In the genomic region with DNA sequence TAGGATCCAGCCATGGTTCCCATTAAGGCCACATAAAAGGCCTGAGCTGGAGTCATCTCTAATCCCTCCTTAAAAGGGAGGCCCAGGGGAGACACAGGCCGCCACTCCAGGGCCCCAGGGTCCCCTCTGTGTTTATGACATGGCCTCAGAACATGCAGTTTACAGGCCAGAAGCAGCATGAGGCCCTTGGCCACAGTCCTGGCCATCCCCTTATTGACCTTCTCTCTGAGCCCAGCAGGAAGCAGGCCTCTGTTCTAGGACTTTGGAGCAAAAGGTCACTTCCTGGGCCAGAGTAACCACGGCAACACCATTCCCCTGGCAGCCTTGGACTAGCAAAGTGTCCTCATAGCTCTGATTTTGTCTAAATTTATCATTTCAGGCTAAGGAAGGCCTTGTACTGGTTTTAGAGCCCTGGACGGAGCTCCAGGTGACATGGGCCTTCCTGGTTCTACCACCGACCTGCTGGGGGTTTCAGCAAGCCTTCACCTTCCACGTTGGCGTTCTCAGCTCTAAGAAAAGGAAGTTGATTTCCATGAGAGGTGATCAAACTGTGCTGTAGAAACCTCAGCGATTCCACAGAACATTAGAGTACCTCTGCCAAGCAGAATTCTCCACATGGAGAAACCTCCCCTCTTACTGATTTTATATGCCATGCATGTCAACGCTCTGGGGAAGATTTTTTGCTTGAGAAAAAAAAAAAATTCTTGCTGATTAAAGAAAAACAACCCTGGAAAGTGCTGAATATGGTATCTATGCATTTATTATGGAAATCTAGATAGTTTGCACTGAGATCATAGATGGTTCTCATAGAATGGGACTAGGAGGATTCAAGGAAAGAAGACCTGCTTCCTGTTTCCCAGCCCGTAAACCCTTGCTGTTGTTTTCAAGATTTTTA, we compare ENCODE assay signal across 8 cellular contexts. TPM values are rescaled to one million over a fixed set of nuclear protein-coding genes. Genes with fewer than 3 reads are reported as not detected.
DNase-seq lines count a peak whose midpoint lies in the region; ATAC-seq and TF ChIP-seq lines count a peak whose summit lies in the region.
"Had no signal": no experiment of that assay in that cellular context is flagged by ENCODE, and none has a peak within 500 bp of the region (broad histone marks: within the 10 kb centered on the region; RNA-seq: fewer than 3 reads in every experiment).

No MANE protein-coding gene starts in this region.

- H3K4me1 ChIP-seq in Peyer's patch (peaks cover 0 to 26% (median 13%) of the 10 kb centered on the region in 4 donors), lower lobe of right lung (peaks cover 85% of the 10 kb centered on the region)

- H3K4me3 ChIP-seq in Peyer's patch (no peak overlapping the region), lower lobe of right lung (no peak overlapping the region)

- H3K36me3 Mint-ChIP-seq in dendritic cell treated with granulocyte-macrophage colony-stimulating factor and Interleukin-4, amounts not matched to agents 40 ng/mL and 50 ng/mL, for 4 days (ENCODE audit: low read depth) = peaks cover 7% of the 10 kb centered on the region

- H3K27ac Mint-ChIP-seq in dendritic cell treated with granulocyte-macrophage colony-stimulating factor and Interleukin-4, amounts not matched to agents 40 ng/mL and 50 ng/mL, for 4 days = peak overlapping the region; percentile 68

- DNase-seq in Peyer's patch = peak in 2 of 3 donors; percentile 49 to 74
- peak; percentile 67 for DNase-seq in lower lobe of right lung
- DNase-seq in substantia nigra (lab: John Stamatoyannopoulos, UW) = peak in 1 of 49 donors; percentile 56
- DNase-seq in stimulated activated CD4-positive, alpha-beta T cell treated with anti-CD3 and anti-CD28 coated beads, Interleukin-4, amount 100 ng/mL, for 4 hours = no peak
- DNase-seq in effector CD8-positive, alpha-beta T cell (lab: John Stamatoyannopoulos, UW) = no peak
- no peak for DNase-seq in MV-4-11 (lab: John Stamatoyannopoulos, UW)
- DNase-seq: NCI-H526 treated with DMSO at 0.1 percent for 48 hours had no signal

- H3K27ac ChIP-seq in Peyer's patch (peak overlapping the region; percentile 46 to 80 (median 68)), lower lobe of right lung (peak overlapping the region; percentile 83), substantia nigra (ENCODE audit: low read depth, low read length, poor library complexity, severe bottlenecking) (peak overlapping the region; percentile 72)

- intact Hi-C loops in dendritic cell treated with granulocyte-macrophage colony-stimulating factor and Interleukin-4, amounts not matched to agents 40 ng/mL and 50 ng/mL, for 4 days (cut with micrococcal nuclease) = no loop called here
- intact Hi-C loops in lower lobe of right lung (cut with DNase I) = no loop called here

- no peak for TF ChIP-seq POLR2A in Peyer's patch (IDR thresholded peaks at IDR 0.05)

- H3K27me3 ChIP-seq in Peyer's patch (no peaks in the 10 kb centered on the region), lower lobe of right lung (ENCODE audit: low read depth) (no peaks in the 10 kb centered on the region)

- H3K4me3 Mint-ChIP-seq in dendritic cell treated with granulocyte-macrophage colony-stimulating factor and Interleukin-4, amounts not matched to agents 40 ng/mL and 50 ng/mL, for 4 days = no peak overlapping the region

- H3K36me3 ChIP-seq in Peyer's patch = no peaks in the 10 kb centered on the region
- H3K36me3 ChIP-seq in lower lobe of right lung = no peaks in the 10 kb centered on the region

- no peaks in the 10 kb centered on the region for H3K9me3 ChIP-seq in Peyer's patch
- no peaks in the 10 kb centered on the region for H3K9me3 ChIP-seq in lower lobe of right lung

- peak; percentile 54 to 69 for ATAC-seq in lower lobe of right lung

- TF ChIP-seq CTCF in Peyer's patch (IDR thresholded peaks at IDR 0.05) (no peak), lower lobe of right lung (IDR thresholded peaks at IDR 0.05) (no peak)

- H3K4me1 Mint-ChIP-seq in dendritic cell treated with granulocyte-macrophage colony-stimulating factor and Interleukin-4, amounts not matched to agents 40 ng/mL and 50 ng/mL, for 4 days (ENCODE audit: low read depth) = peaks cover 55% of the 10 kb centered on the region

- no peaks in the 10 kb centered on the region for H3K9me3 Mint-ChIP-seq in dendritic cell treated with granulocyte-macrophage colony-stimulating factor and Interleukin-4, amounts not matched to agents 40 ng/mL and 50 ng/mL, for 4 days

- H3K27me3 Mint-ChIP-seq in dendritic cell treated with granulocyte-macrophage colony-stimulating factor and Interleukin-4, amounts not matched to agents 40 ng/mL and 50 ng/mL, for 4 days = no peaks in the 10 kb centered on the region

RNA-seq across cellular contexts. Expression of a gene that starts 53.7 kb away (rescaled TPM):
- total RNA-seq in Peyer's patch (10 to 100 TPM; 33.1 to 63.0 (median 41.0) TPM), lower lobe of right lung (39.9 TPM)

Comparison
In these comparisons a context has a peak if more than half of its experiments do, and no peak if none do; other contexts are left out.
1. DNase-seq: peak in Peyer's patch (2 of 3) and lower lobe of right lung (single experiment); none in stimulated activated CD4-positive, alpha-beta T cell treated with anti-CD3 and anti-CD28 coated beads, Interleukin-4, amount 100 ng/mL, for 4 hours (0 of 2), effector CD8-positive, alpha-beta T cell (single experiment) and MV-4-11 (single experiment).
2. Peak in every context shown above with its lines, with median percentiles within 50 percentile points of each other: H3K27ac ChIP-seq.